ENCODE assay signal across 11 cellular contexts in the genomic region with DNA sequence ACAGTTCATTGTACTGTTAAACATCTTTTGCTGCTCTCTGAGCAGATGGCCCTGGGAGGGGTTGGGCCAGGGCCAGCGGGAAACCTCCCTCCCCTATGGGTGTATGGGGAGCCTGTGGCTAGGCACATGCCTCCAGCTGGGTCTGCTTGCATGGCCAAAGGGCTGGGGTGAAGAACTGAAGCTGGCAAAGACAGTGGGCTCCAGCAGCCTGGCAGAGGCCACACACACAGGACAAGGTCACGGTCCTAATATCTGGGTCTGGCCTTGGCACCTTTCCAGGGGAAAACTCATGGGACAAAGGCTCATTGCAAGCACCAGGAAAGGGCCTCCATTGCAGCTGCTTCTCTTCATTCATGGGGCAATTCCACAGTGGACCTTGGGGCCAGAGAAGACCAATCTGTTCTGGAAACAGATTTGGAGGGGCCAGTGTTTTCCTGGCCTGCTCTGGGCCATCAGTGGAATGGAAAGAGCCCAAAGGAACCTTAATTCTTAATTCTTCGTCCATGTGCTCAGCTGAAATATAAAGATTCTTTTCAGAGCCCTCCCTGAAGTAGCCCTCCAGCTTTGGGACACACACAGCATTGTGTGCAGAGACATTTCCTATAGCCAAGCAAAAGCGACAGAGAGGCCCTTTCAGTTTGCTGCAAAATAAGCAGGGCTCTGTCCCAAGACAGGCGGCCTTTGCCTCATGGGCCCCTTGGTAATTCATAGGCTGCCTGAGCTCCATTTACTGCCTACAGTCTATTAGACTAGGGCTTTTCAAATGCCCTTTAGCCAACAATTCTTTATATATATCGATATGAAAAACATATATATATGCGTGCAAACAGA. TPM values are rescaled to one million over a fixed set of nuclear protein-coding genes. Genes with fewer than 3 reads are reported as not detected.
DNase-seq lines count a peak whose midpoint lies in the region; FAIRE-seq and TF ChIP-seq lines count a peak whose summit lies in the region.
"Had no signal": no experiment of that assay in that cellular context is flagged by ENCODE, and none has a peak within 500 bp of the region (broad histone marks: within the 10 kb centered on the region; RNA-seq: fewer than 3 reads in every experiment).

No MANE protein-coding gene starts in this region.

- H3K27me3 ChIP-seq in astrocyte (ENCODE audit: insufficient read depth, low read length) (no peaks in the 10 kb centered on the region), right atrium auricular region (no peaks in the 10 kb centered on the region), small intestine (ENCODE audit: control insufficient read depth in 2 of 2, insufficient read depth in 2 of 2, low read length in 2 of 2) (no peaks in the 10 kb centered on the region)

- H3K27me3 Mint-ChIP-seq in astrocyte (ENCODE audit: low read depth, unreplicated experiment): peaks cover 10% of the 10 kb centered on the region

- 57 to 65% (median 64%) methylated on average over 7 of the region's 7 CpGs for WGBS in small intestine, 3 donors

- FAIRE-seq in astrocyte (lab: Jason Lieb, UNC): no peak
- no peak for FAIRE-seq in small intestine (lab: Jason Lieb, UNC)
- FAIRE-seq: islet of Langerhans had no signal

- no peaks in the 10 kb centered on the region for H4K20me1 ChIP-seq in astrocyte (ENCODE audit: insufficient read depth, low read length)

- H3K9ac ChIP-seq in astrocyte (ENCODE audit: low read length): no peak overlapping the region

- H2AFZ ChIP-seq in astrocyte (ENCODE audit: low read depth, low read length): no peak overlapping the region

- H3K27ac Mint-ChIP-seq in astrocyte (ENCODE audit: unreplicated experiment): no peak overlapping the region
- H3K27ac Mint-ChIP-seq: CD8-positive, alpha-beta T cell; stimulated activated effector memory CD8-positive, alpha-beta T cell treated with anti-CD3 and anti-CD28 coated beads, Interleukin-12 subunit alpha, Interleukin-12 subunit beta, amount 100 ng/mL, for 72 hours had no signal

- H3K4me2 ChIP-seq in astrocyte (ENCODE audit: low read length): no peak overlapping the region

- DNase-seq in GM03348 (ENCODE audit: low spot score): peak; percentile 46
- DNase-seq in astrocyte (ENCODE audit: low read depth): peak; percentile 21
- DNase-seq in right atrium auricular region (ENCODE audit: low spot score): no peak
- DNase-seq in putamen (ENCODE audit: low spot score): peak; percentile 94
- no peak for DNase-seq in NCI-H774 (lab: John Stamatoyannopoulos, UW)
- DNase-seq in small intestine: no peak
- DNase-seq in A172 (ENCODE audit: low spot score): no peak
- DNase-seq in kidney tubule cell (ENCODE audit: low spot score): no peak
- DNase-seq: CD8-positive, alpha-beta T cell had no signal

- H3K36me3 ChIP-seq in astrocyte (ENCODE audit: insufficient read depth, low read length) (no peaks in the 10 kb centered on the region), right atrium auricular region (no peaks in the 10 kb centered on the region), small intestine (ENCODE audit: control insufficient read depth in 2 of 2, insufficient read depth in 2 of 2, low read length in 2 of 2) (no peaks in the 10 kb centered on the region)

- H3K9me3 Mint-ChIP-seq in astrocyte (ENCODE audit: unreplicated experiment): peaks cover 3% of the 10 kb centered on the region
- H3K9me3 Mint-ChIP-seq: stimulated activated effector memory CD8-positive, alpha-beta T cell treated with anti-CD3 and anti-CD28 coated beads, Interleukin-12 subunit alpha, Interleukin-12 subunit beta, amount 100 ng/mL, for 72 hours had no signal

- H3K4me1 Mint-ChIP-seq in astrocyte (ENCODE audit: low read depth, unreplicated experiment): peaks cover 13% of the 10 kb centered on the region

- no peaks in the 10 kb centered on the region for H3K36me3 Mint-ChIP-seq in astrocyte (ENCODE audit: low read depth, unreplicated experiment)
- H3K36me3 Mint-ChIP-seq: CD8-positive, alpha-beta T cell; stimulated activated effector memory CD8-positive, alpha-beta T cell treated with anti-CD3 and anti-CD28 coated beads, Interleukin-12 subunit alpha, Interleukin-12 subunit beta, amount 100 ng/mL, for 72 hours had no signal

- H3K4me3 Mint-ChIP-seq in astrocyte (ENCODE audit: unreplicated experiment): no peak overlapping the region
- H3K4me3 Mint-ChIP-seq: CD8-positive, alpha-beta T cell; stimulated activated effector memory CD8-positive, alpha-beta T cell treated with anti-CD3 and anti-CD28 coated beads, Interleukin-12 subunit alpha, Interleukin-12 subunit beta, amount 100 ng/mL, for 72 hours had no signal

- no peaks in the 10 kb centered on the region for H3K79me2 ChIP-seq in astrocyte (ENCODE audit: insufficient read depth, low read length)

- H3K4me3 ChIP-seq in astrocyte (ENCODE audit: insufficient read depth, low read depth, low read length): no peak overlapping the region
- no peak overlapping the region for H3K4me3 ChIP-seq in right atrium auricular region
- no peak overlapping the region for H3K4me3 ChIP-seq in small intestine (ENCODE audit: low read depth in 1 of 2, low read length in 2 of 2)

- TF ChIP-seq CTCF in astrocyte (IDR thresholded peaks at IDR 0.05; ENCODE audit: insufficient read depth, low read depth, low read length): no peak
- no peak for TF ChIP-seq CTCF in right atrium auricular region (IDR thresholded peaks at IDR 0.05)

- H3K27ac ChIP-seq in astrocyte (ENCODE audit: low read depth, low read length): no peak overlapping the region
- peak overlapping the region; percentile 0 to 6 for H3K27ac ChIP-seq in right atrium auricular region
- H3K27ac ChIP-seq in small intestine (ENCODE audit: low read depth in 1 of 2, low read length in 1 of 2): no peak overlapping the region

- H3K9me3 ChIP-seq in astrocyte (ENCODE audit: insufficient read depth, low read depth, low read length) (no peaks in the 10 kb centered on the region), right atrium auricular region (no peaks in the 10 kb centered on the region), small intestine (ENCODE audit: control insufficient read depth, low read depth) (no peaks in the 10 kb centered on the region)

- H3K4me1 ChIP-seq in astrocyte (ENCODE audit: insufficient read depth, low read length) (peaks cover 2% of the 10 kb centered on the region), right atrium auricular region (peaks cover 0 to 27% of the 10 kb centered on the region in 2 donors), small intestine (ENCODE audit: control insufficient read depth in 2 of 2, insufficient read depth in 1 of 2, low read depth in 1 of 2, low read length in 1 of 2) (peaks cover 0 to 6% of the 10 kb centered on the region in 2 donors)

RNA-seq across cellular contexts. Expression of gene LIMD1, which starts 11.3 kb away (rescaled TPM):
- 27.2 and 28.4 TPM in 2 replicates for total RNA-seq in astrocyte
- total RNA-seq in right atrium auricular region: 10 to 100 TPM; 15.8 to 19.4 TPM
- 1 to 10 TPM; 2.4 to 8.1 (median 2.5) TPM for polyA plus RNA-seq in small intestine
- total RNA-seq in A172 (2014; rRNA removed; shearing (Covaris generic)): 8.7 TPM in 2 replicates

Comparison
In these comparisons a context has a peak if more than half of its experiments do, and no peak if none do; other contexts are left out.
1. DNase-seq: peak in GM03348 (single experiment), astrocyte (single experiment) and putamen (single experiment); none in right atrium auricular region (single experiment), NCI-H774 (single experiment), small intestine (single experiment), A172 (single experiment) and kidney tubule cell (single experiment).
2. H3K27ac ChIP-seq: peak in right atrium auricular region (2 of 2); none in astrocyte (single experiment) and small intestine (0 of 2).